Comparison of ENCODE assay signal across 8 cellular contexts in genomic region chr19:10292206-10292788, GRCh38. TPM values are rescaled to one million over a fixed set of nuclear protein-coding genes. Genes with fewer than 3 reads are reported as not detected.
A peak's percentile ranks its signal among the peaks of the same experiment; 100 is the strongest.
DNase-seq lines count a peak whose midpoint lies in the region; ATAC-seq, FAIRE-seq and TF ChIP-seq lines count a peak whose summit lies in the region.

No MANE protein-coding gene starts in this region.

- peak overlapping the region in 1 of 2 donors; percentile 40 for H3K4me3 ChIP-seq in testis

- H3K4me3 Mint-ChIP-seq in nephron progenitor cell = peak overlapping the region; percentile 65

- peaks cover 26% of the 10 kb centered on the region for H3K4me1 Mint-ChIP-seq in nephron progenitor cell

- TF ChIP-seq POLR2A in testis (IDR thresholded peaks at IDR 0.05) = no peak

- H3K27me3 Mint-ChIP-seq in nephron progenitor cell (ENCODE audit: low read depth, poor library complexity) = peaks cover 100% of the 10 kb centered on the region

- intact Hi-C loops in testis (cut with DNase I; ENCODE audit: low total_unique reads) = no loop called here

- no peak overlapping the region for H3K27ac Mint-ChIP-seq in nephron progenitor cell

- no peaks in the 10 kb centered on the region for H3K9me3 Mint-ChIP-seq in nephron progenitor cell

- peaks cover 35% of the 10 kb centered on the region for H3K4me1 ChIP-seq in testis

- peak; percentile 40 for ATAC-seq in HG02610 (IDR thresholded peaks at IDR 0.05; ENCODE audit: unreplicated experiment)

- WGBS in testis, 2 donors = 2 to 3% methylated on average over 29 to 45 of the region's 45 CpGs

- peak; percentile 45 for DNase-seq in DMS153 (lab: John Stamatoyannopoulos, UW)
- peak; percentile 98 for DNase-seq in NCI-H82 (lab: John Stamatoyannopoulos, UW)
- peak; percentile 71 for DNase-seq in activated T-cell treated with anti-CD3 and anti-CD28 coated beads, Interleukin-2, amount 50 U/mL, for 1 hour
- DNase-seq in fibroblast of gingiva (ENCODE audit: low read depth) = peak; percentile 60
- DNase-seq in nephron progenitor cell = peak; percentile 92
- DNase-seq in testis = peak; percentile 78
- DNase-seq in RCC 7860 (ENCODE audit: low spot score) = no peak

- H3K36me3 ChIP-seq in testis (ENCODE audit: low read depth, missing control alignments) = no peaks in the 10 kb centered on the region

- TF ChIP-seq CTCF in nephron progenitor cell (IDR thresholded peaks at IDR 0.05) (no peak), testis (IDR thresholded peaks at IDR 0.05) (no peak)

- H3K27ac ChIP-seq in testis = no peak overlapping the region

- H3K36me3 Mint-ChIP-seq in nephron progenitor cell (ENCODE audit: low read depth) = no peaks in the 10 kb centered on the region

- H3K27me3 ChIP-seq in testis = peaks cover 5% of the 10 kb centered on the region

- no peaks in the 10 kb centered on the region for H3K9me3 ChIP-seq in testis

- FAIRE-seq in RCC 7860 (lab: Jason Lieb, UNC) = no peak

RNA-seq across cellular contexts. Expression of gene ICAM5, which starts 2.5 kb away (rescaled TPM):
- total RNA-seq in testis = 1 to 10 TPM; 4.3 to 7.6 TPM
- 5.4 TPM for polyA plus RNA-seq in testis (ENCODE audit: insufficient read depth, low read depth, low replicate concordance)

RNA-seq across cellular contexts. Expression of gene ICAM4, which starts 5.5 kb away (rescaled TPM):
- total RNA-seq in testis = under 1 TPM; 0.25 to 0.47 TPM
- 0.28 TPM for polyA plus RNA-seq in testis (ENCODE audit: insufficient read depth, low read depth, low replicate concordance)

RNA-seq across cellular contexts. Expression of gene ZGLP1, which starts 17.3 kb away (rescaled TPM):
- 10 to 100 TPM; 12.8 to 22.1 TPM for total RNA-seq in testis
- 10.5 TPM for polyA plus RNA-seq in testis (ENCODE audit: insufficient read depth, low read depth, low replicate concordance)

RNA-seq across cellular contexts. Expression of gene ICAM1, which starts 21.4 kb away (rescaled TPM):
- 10 to 100 TPM; 10.1 to 18.0 TPM for total RNA-seq in testis
- polyA plus RNA-seq in testis (ENCODE audit: insufficient read depth, low read depth, low replicate concordance) = 14.3 TPM

RNA-seq across cellular contexts. Expression of gene FDX2, which starts 23.5 kb away (rescaled TPM):
- 10 to 100 TPM; 35.7 to 40.2 TPM for total RNA-seq in testis
- 26.8 TPM for polyA plus RNA-seq in testis (ENCODE audit: insufficient read depth, low read depth, low replicate concordance)
